In the genomic region with DNA sequence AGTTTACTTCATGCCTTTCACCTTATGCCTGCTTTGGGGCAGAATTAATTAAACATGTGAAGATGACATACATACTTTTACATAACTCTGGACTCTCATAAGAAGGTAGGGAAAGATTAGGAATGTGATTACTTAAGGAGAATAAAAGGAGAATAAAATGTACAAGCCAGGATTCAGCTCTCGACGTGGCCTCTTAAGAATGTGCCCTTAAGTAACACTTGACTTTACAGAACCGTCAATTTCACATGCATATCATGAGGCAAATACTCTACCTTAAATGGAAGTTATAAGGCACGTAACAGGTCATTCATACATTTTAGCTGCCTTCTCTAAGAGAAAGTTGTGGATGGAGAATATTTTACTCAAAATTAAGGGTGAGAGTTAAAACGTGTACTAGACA, we compare ENCODE assay signal across 16 cellular contexts.
DNase-seq lines count a peak whose midpoint lies in the region; ATAC-seq and TF ChIP-seq lines count a peak whose summit lies in the region.
"Had no signal": no experiment of that assay in that cellular context is flagged by ENCODE, and none has a peak within 500 bp of the region (broad histone marks: within the 10 kb centered on the region; RNA-seq: fewer than 3 reads in every experiment).

No MANE protein-coding gene starts in this region.

- peaks cover 19% of the 10 kb centered on the region for H3K4me1 Mint-ChIP-seq in chondrocyte (ENCODE audit: low read depth)
- H3K4me1 Mint-ChIP-seq in CD4-positive, alpha-beta memory T cell: no peaks in the 10 kb centered on the region

- peaks cover 6% of the 10 kb centered on the region for H3K9me3 Mint-ChIP-seq in chondrocyte (ENCODE audit: low read depth)
- H3K9me3 Mint-ChIP-seq in CD4-positive, alpha-beta memory T cell: peaks cover 0 to 12% (median 5%) of the 10 kb centered on the region in 8 donors

- H3K36me3 ChIP-seq in sigmoid colon: no peaks in the 10 kb centered on the region
- no peaks in the 10 kb centered on the region for H3K36me3 ChIP-seq in CD4-positive, alpha-beta memory T cell (ENCODE audit: insufficient read depth, low read length)

- TF ChIP-seq EP300 in sigmoid colon (IDR thresholded peaks at IDR 0.05): no peak

- POLR2A ChIA-PET in CD4-positive, alpha-beta memory T cell (lab: Charles Lee; ENCODE audit: partially characterized antibody): no interaction called here

- no peak overlapping the region for H3K4me3 Mint-ChIP-seq in chondrocyte (ENCODE audit: unreplicated experiment)
- no peak overlapping the region for H3K4me3 Mint-ChIP-seq in CD4-positive, alpha-beta memory T cell
- H3K4me3 Mint-ChIP-seq: CD8-positive, alpha-beta T cell had no signal

- ATAC-seq in HG03571 (IDR thresholded peaks at IDR 0.05; ENCODE audit: unreplicated experiment): no peak
- ATAC-seq in HG03139 (IDR thresholded peaks at IDR 0.05; ENCODE audit: unreplicated experiment): no peak
- ATAC-seq: CD8-positive, alpha-beta T cell; GM12878 had no signal

- no peaks in the 10 kb centered on the region for H3K36me3 Mint-ChIP-seq in chondrocyte (ENCODE audit: low read depth)
- H3K36me3 Mint-ChIP-seq in CD4-positive, alpha-beta memory T cell: no peaks in the 10 kb centered on the region
- H3K36me3 Mint-ChIP-seq: CD8-positive, alpha-beta T cell had no signal

- WGBS in sigmoid colon, 2 donors: 76 to 81% methylated on average over 5 of the region's 5 CpGs

- H3K27me3 ChIP-seq in sigmoid colon: no peaks in the 10 kb centered on the region
- H3K27me3 ChIP-seq in CD4-positive, alpha-beta memory T cell (ENCODE audit: insufficient read depth, low read length): no peaks in the 10 kb centered on the region

- peak overlapping the region in 3 of 4 donors; percentile 21 to 73 (median 69) for H3K27ac ChIP-seq in sigmoid colon
- no peak overlapping the region for H3K27ac ChIP-seq in CD4-positive, alpha-beta memory T cell (ENCODE audit: low read depth, low read length)

- intact Hi-C loops in sigmoid colon (cut with DNase I): no loop called here
- intact Hi-C loops in CD4-positive, alpha-beta memory T cell (cut with micrococcal nuclease): loop anchor here (5.0 kb wide), 1 partner anchor 179 kb away; no protein-coding TSS in a partner anchor

- H3K27ac Mint-ChIP-seq in chondrocyte (ENCODE audit: unreplicated experiment): peak overlapping the region; percentile 23
- H3K27ac Mint-ChIP-seq in CD4-positive, alpha-beta memory T cell: no peak overlapping the region
- H3K27ac Mint-ChIP-seq: CD8-positive, alpha-beta T cell had no signal

- TF ChIP-seq CTCF in chondrocyte (IDR thresholded peaks at IDR 0.05) (no peak), sigmoid colon (IDR thresholded peaks at IDR 0.05) (no peak)

- DNase-seq in chondrocyte (ENCODE audit: low spot score): no peak
- DNase-seq in iris pigment epithelial cell (ENCODE audit: low read depth): peak; percentile 5
- no peak for DNase-seq in sigmoid colon
- DNase-seq in DMS 273 (lab: John Stamatoyannopoulos, UW; ENCODE audit: unreplicated experiment): no peak
- no peak for DNase-seq in CD4-positive, alpha-beta memory T cell
- DNase-seq: CD8-positive, alpha-beta T cell; DND-41; HCEC 1CT; NCI-H1105 treated with DMSO at 0.1 percent for 48 hours; NCI-H1694 treated with DMSO at 0.1 percent for 48 hours; NCI-H2107; NCI-H526 treated with DMSO at 0.1 percent for 48 hours; Right ventricle myocardium superior had no signal

- no peak overlapping the region for H3K4me3 ChIP-seq in sigmoid colon
- no peak overlapping the region for H3K4me3 ChIP-seq in CD4-positive, alpha-beta memory T cell (ENCODE audit: low read length in 2 of 2)
- H3K4me3 ChIP-seq: GM12878 had no signal

- no peaks in the 10 kb centered on the region for H3K27me3 Mint-ChIP-seq in chondrocyte (ENCODE audit: low read depth)
- H3K27me3 Mint-ChIP-seq in CD4-positive, alpha-beta memory T cell: peaks cover 0 to 2% of the 10 kb centered on the region in 2 donors

- H3K9me3 ChIP-seq in sigmoid colon: peaks cover 0 to 4% (median 1%) of the 10 kb centered on the region in 4 donors
- no peaks in the 10 kb centered on the region for H3K9me3 ChIP-seq in CD4-positive, alpha-beta memory T cell (ENCODE audit: control insufficient read depth in 1 of 2, low read length in 2 of 2)

- no peak for TF ChIP-seq POLR2A in sigmoid colon (IDR thresholded peaks at IDR 0.05)

- peaks cover 0 to 21% (median 13%) of the 10 kb centered on the region in 4 donors for H3K4me1 ChIP-seq in sigmoid colon
- no peaks in the 10 kb centered on the region for H3K4me1 ChIP-seq in CD4-positive, alpha-beta memory T cell (ENCODE audit: insufficient read depth, low read length)

- CTCF ChIA-PET in CD4-positive, alpha-beta memory T cell (lab: Charles Lee; ENCODE audit: partially characterized antibody): interaction anchor here (1.0 to 3.1 kb wide), 5 partner anchors 8 to 179 kb away, joined by 3 to 20 read pairs (median 14); no protein-coding TSS in a partner anchor
